Comparison of ENCODE assay signal across 8 cellular contexts in genomic region chr12:42143401-42144173, GRCh38. TPM values are rescaled to one million over a fixed set of nuclear protein-coding genes. Genes with fewer than 3 reads are reported as not detected.
A peak's percentile ranks its signal among the peaks of the same experiment; 100 is the strongest.
DNase-seq lines count a peak whose midpoint lies in the region; ATAC-seq and TF ChIP-seq lines count a peak whose summit lies in the region.

No MANE protein-coding gene starts in this region.

- H3K4me3 ChIP-seq in AG10803 (ENCODE audit: low read length) (peak overlapping the region; percentile 72), brain microvascular endothelial cell (ENCODE audit: low read depth, low read length) (peak overlapping the region; percentile 73), lower leg skin (ENCODE audit: low read depth, poor library complexity, severe bottlenecking) (peak overlapping the region; percentile 76), transverse colon (peak overlapping the region; percentile 64 to 95 (median 74))

- peak; percentile 29 for DNase-seq in AG10803 (ENCODE audit: low read depth)
- DNase-seq in NCI-H146 (lab: John Stamatoyannopoulos, UW) = peak; percentile 33
- DNase-seq in brain microvascular endothelial cell = peak; percentile 4
- no peak for DNase-seq in lower leg skin (ENCODE audit: low spot score in 2 of 2)
- no peak for DNase-seq in transverse colon

- 14 to 17% methylated on average over 14 of the region's 14 CpGs for WGBS in lower leg skin, 2 donors
- 9 to 17% methylated on average over 12 to 14 of the region's 14 CpGs for WGBS in transverse colon (ENCODE audit: low coverage in 1 of 2), 2 donors

- H3K27ac ChIP-seq in brain microvascular endothelial cell = no peak overlapping the region
- peak overlapping the region; percentile 89 to 97 (median 92) for H3K27ac ChIP-seq in transverse colon

- intact Hi-C loops in lower leg skin (cut with DNase I; ENCODE audit: low total_unique reads) (no loop called here), transverse colon (cut with DNase I; ENCODE audit: low total_unique reads) (loop anchor here (5.0 kb wide), 1 partner anchor 94 kb away; the partner anchor contains the start of gene YAF2)

- ATAC-seq in GM18502 (IDR thresholded peaks at IDR 0.05; ENCODE audit: poor library complexity, unreplicated experiment) = peak; percentile 4
- no peak for ATAC-seq in GM18907 (IDR thresholded peaks at IDR 0.05; ENCODE audit: unreplicated experiment)
- ATAC-seq in esophagus mucosa = no peak

- TF ChIP-seq EP300 in transverse colon (IDR thresholded peaks at IDR 0.05; ENCODE audit: low read depth) = no peak

- H3K27me3 ChIP-seq in brain microvascular endothelial cell (replicated peaks) (no peaks in the 10 kb centered on the region), transverse colon (no peaks in the 10 kb centered on the region)

- H3K9me3 ChIP-seq in transverse colon = no peaks in the 10 kb centered on the region

- in situ Hi-C loops in brain microvascular endothelial cell (cut with HindIII; ENCODE audit: low pct_ligation_motif_present, low sequenced_read_pairs) = no loop called here
- in situ Hi-C loops in transverse colon (cut with MboI; ENCODE audit: low pct_ligation_motif_present in 1 of 4, low pct_unique_long_range_greater_than_20kb in 1 of 4, low sequenced_read_pairs in 3 of 4) = loop anchor here in 3 of 4 donors (10.0 to 25.0 kb wide), 5 partner anchors 91 to 1194 kb away; partner anchors contain the start of genes YAF2 (in 2 of the 3), PPHLN1 (in 1 of the 3) and ZCRB1 (in 1 of the 3)

- TF ChIP-seq CTCF in AG10803 (conservative IDR thresholded peaks at IDR 0.05; ENCODE audit: low read length) (no peak), brain microvascular endothelial cell (IDR thresholded peaks at IDR 0.05; ENCODE audit: low read depth, low read length, missing control alignments) (no peak), lower leg skin (IDR thresholded peaks at IDR 0.05) (no peak), transverse colon (IDR thresholded peaks at IDR 0.05) (peak in 1 of 5 experiments; percentile 9)

- peaks cover 0 to 27% (median 10%) of the 10 kb centered on the region in 4 donors for H3K4me1 ChIP-seq in transverse colon

- TF ChIP-seq POLR2A in lower leg skin (IDR thresholded peaks at IDR 0.05) = no peak
- no peak for TF ChIP-seq POLR2A in transverse colon (IDR thresholded peaks at IDR 0.05)

- H3K36me3 ChIP-seq in brain microvascular endothelial cell (replicated peaks) (no peaks in the 10 kb centered on the region), transverse colon (no peaks in the 10 kb centered on the region)

RNA-seq across cellular contexts. Expression of gene GXYLT1, which starts 1.1 kb away (rescaled TPM):
- total RNA-seq in lower leg skin = 10 to 100 TPM in 2 of 4 donors, 1 to 10 TPM in 2; 7.9 to 11.7 (median 10.0) TPM
- 10 to 100 TPM in 2 of 4 donors, 1 to 10 TPM in 2; 3.6 to 17.5 (median 8.7) TPM for total RNA-seq in transverse colon
- total RNA-seq in esophagus mucosa = 3.7 TPM

Comparison
In these comparisons a context has a peak if more than half of its experiments do, and no peak if none do; other contexts are left out.
1. DNase-seq: peak in AG10803 (single experiment), NCI-H146 (single experiment) and brain microvascular endothelial cell (single experiment); none in lower leg skin (0 of 2) and transverse colon (single experiment).
2. Peak in every context shown above with its lines, with median percentiles within 50 percentile points of each other: H3K4me3 ChIP-seq.